Comparison of ENCODE assay signal across 18 cellular contexts in genomic region chr2:12244070-12244469, GRCh38.
"Had no signal": no experiment of that assay in that cellular context is flagged by ENCODE, and none has a peak within 500 bp of the region (broad histone marks: within the 10 kb centered on the region; RNA-seq: fewer than 3 reads in every experiment).

No MANE protein-coding gene starts in this region.

- H3K4me3 ChIP-seq: heart left ventricle, lower lobe of right lung, neural progenitor cell, pancreas, testis had no signal

- H3K27me3 ChIP-seq: brain microvascular endothelial cell, heart left ventricle, neural progenitor cell, pancreas, testis had no signal

- DNase-seq: activated B cell treated with CpG ODN at 0.5 μM for 24 hours; activated CD4-positive, alpha-beta T cell treated with anti-CD3 and anti-CD28 coated beads, Interleukin-2, amount 10 ng/mL, durations not matched to agents 24 days and 14 days; activated CD8-positive, alpha-beta memory T cell treated with anti-CD3 and anti-CD28 coated beads for 24 hours; activated naive CD4-positive, alpha-beta T cell treated with anti-CD3 and anti-CD28 coated beads, Interleukin-2, amount 10 ng/mL, durations not matched to agents 7 days and 5 days; brain microvascular endothelial cell; cerebellar nuclear complex; endodermal cell; foreskin melanocyte; heart left ventricle; lower lobe of right lung; midbrain; pancreas; retina; stimulated activated CD4-positive, alpha-beta T cell treated with anti-CD3 and anti-CD28 coated beads, Interleukin-15, amount 100 ng/mL, for 24 hours; stimulated activated CD4-positive, alpha-beta T cell treated with anti-CD3 and anti-CD28 coated beads, Interleukin-4, amount 100 ng/mL, for 4 hours; stimulated activated naive CD8-positive, alpha-beta T cell treated with anti-CD3 and anti-CD28 coated beads, Interleukin-15, amount 100 ng/mL, for 72 hours; testis had no signal

- FAIRE-seq: pancreas had no signal

- H3K36me3 ChIP-seq: brain microvascular endothelial cell, heart left ventricle, lower lobe of right lung, neural progenitor cell, pancreas had no signal
